ENCODE assay signal across 9 cellular contexts in the genomic region with DNA sequence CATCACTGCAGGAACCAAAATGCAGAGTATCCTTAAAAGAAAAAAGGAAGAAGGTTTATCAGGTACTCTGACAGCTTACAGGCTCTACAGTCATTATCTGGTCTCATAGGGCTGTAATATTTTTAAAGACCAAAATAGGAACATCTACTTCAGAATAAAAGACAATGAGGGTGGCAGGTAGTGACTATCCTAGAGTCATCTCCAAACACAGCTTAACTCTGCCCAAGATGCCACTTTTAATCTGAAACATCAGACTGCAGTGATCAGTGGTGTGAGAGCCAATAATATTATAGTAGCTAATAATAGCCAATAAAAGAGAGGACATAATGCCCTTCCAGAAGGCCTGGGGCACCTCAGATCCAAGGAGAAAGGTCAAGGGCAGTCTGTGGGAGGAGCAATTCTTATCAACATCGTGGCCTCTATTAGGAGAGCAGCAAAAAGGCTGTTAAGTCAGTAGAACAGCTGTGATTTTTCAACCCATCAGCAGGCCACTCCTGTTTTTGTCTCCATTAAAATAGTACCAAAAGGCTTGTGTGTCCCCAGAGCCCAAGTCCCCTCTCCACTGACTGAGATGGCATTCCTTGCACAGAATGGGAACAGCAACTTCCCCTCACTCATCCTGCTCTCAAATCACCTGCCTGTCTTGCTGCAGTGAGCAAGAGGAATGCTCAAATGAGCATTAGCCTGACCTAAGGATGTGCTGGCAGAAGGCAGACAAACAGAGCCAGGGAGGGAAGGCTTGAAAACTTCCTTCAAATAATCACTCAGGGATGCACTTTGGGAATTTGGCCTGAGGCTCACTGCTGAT. TPM values are rescaled to one million over a fixed set of nuclear protein-coding genes. Genes with fewer than 3 reads are reported as not detected.
A peak's percentile ranks its signal among the peaks of the same experiment; 100 is the strongest.
DNase-seq lines count a peak whose midpoint lies in the region; ATAC-seq and TF ChIP-seq lines count a peak whose summit lies in the region.
"Had no signal": no experiment of that assay in that cellular context is flagged by ENCODE, and none has a peak within 500 bp of the region (broad histone marks: within the 10 kb centered on the region; RNA-seq: fewer than 3 reads in every experiment).

No MANE protein-coding gene starts in this region.

- POLR2A ChIA-PET in GM10248 (lab: Yijun Ruan, JAX), result no interaction called here

- H3K4me1 Mint-ChIP-seq in activated CD8-positive, alpha-beta memory T cell treated with anti-CD3 and anti-CD28 coated beads, Interleukin-2, amount 10 ng/mL, durations not matched to agents 7 days and 5 days, result peaks cover 41% of the 10 kb centered on the region
- H3K4me1 Mint-ChIP-seq in T-helper 2 cell treated with Interferon-gamma antibody and Interleukin-4, amounts not matched to agents 5 μg/mL and 100 μg/mL, for 36 hours (ENCODE audit: low read depth), result peaks cover 54% of the 10 kb centered on the region
- H3K4me1 Mint-ChIP-seq in stimulated activated naive B cell treated with anti-CD40 and anti-IgM and Interleukin-4, amounts not matched to agents 10 μg/mL and 1 μg/mL and 100 μg/mL, for 72 hours, result peaks cover 24 to 44% of the 10 kb centered on the region in 2 donors

- no peaks in the 10 kb centered on the region for H3K9me3 Mint-ChIP-seq in activated CD8-positive, alpha-beta memory T cell treated with anti-CD3 and anti-CD28 coated beads, Interleukin-2, amount 10 ng/mL, durations not matched to agents 7 days and 5 days (ENCODE audit: low read depth)
- no peaks in the 10 kb centered on the region for H3K9me3 Mint-ChIP-seq in T-helper 2 cell treated with Interferon-gamma antibody and Interleukin-4, amounts not matched to agents 5 μg/mL and 100 μg/mL, for 36 hours
- no peaks in the 10 kb centered on the region for H3K9me3 Mint-ChIP-seq in stimulated activated naive B cell treated with anti-CD40 and anti-IgM and Interleukin-4, amounts not matched to agents 10 μg/mL and 1 μg/mL and 100 μg/mL, for 72 hours

- H3K4me3 Mint-ChIP-seq in activated CD8-positive, alpha-beta memory T cell treated with anti-CD3 and anti-CD28 coated beads, Interleukin-2, amount 10 ng/mL, durations not matched to agents 7 days and 5 days, result no peak overlapping the region
- H3K4me3 Mint-ChIP-seq in T-helper 2 cell treated with Interferon-gamma antibody and Interleukin-4, amounts not matched to agents 5 μg/mL and 100 μg/mL, for 36 hours, result peak overlapping the region; percentile 62
- no peak overlapping the region for H3K4me3 Mint-ChIP-seq in stimulated activated naive B cell treated with anti-CD40 and anti-IgM and Interleukin-4, amounts not matched to agents 10 μg/mL and 1 μg/mL and 100 μg/mL, for 72 hours

- H3K4me1 ChIP-seq in left ventricle myocardium inferior (peaks cover 70% of the 10 kb centered on the region), HAP-1 (peaks cover 31% of the 10 kb centered on the region)
- H3K4me1 ChIP-seq: uterus had no signal

- TF ChIP-seq CTCF in left ventricle myocardium inferior (IDR thresholded peaks at IDR 0.05; ENCODE audit: borderline replicate concordance) (no peak), GM10248 (IDR thresholded peaks at IDR 0.05; ENCODE audit: control extremely low read depth, extremely low read depth, low read depth, missing control alignments) (no peak)

- H3K27me3 ChIP-seq in left ventricle myocardium inferior (ENCODE audit: low read depth), result no peaks in the 10 kb centered on the region
- H3K27me3 ChIP-seq in HAP-1 (ENCODE audit: low read depth), result no peaks in the 10 kb centered on the region
- H3K27me3 ChIP-seq: uterus had no signal

- H3K27me3 Mint-ChIP-seq in activated CD8-positive, alpha-beta memory T cell treated with anti-CD3 and anti-CD28 coated beads, Interleukin-2, amount 10 ng/mL, durations not matched to agents 7 days and 5 days, result no peaks in the 10 kb centered on the region
- no peaks in the 10 kb centered on the region for H3K27me3 Mint-ChIP-seq in T-helper 2 cell treated with Interferon-gamma antibody and Interleukin-4, amounts not matched to agents 5 μg/mL and 100 μg/mL, for 36 hours (ENCODE audit: low read depth)
- H3K27me3 Mint-ChIP-seq in stimulated activated naive B cell treated with anti-CD40 and anti-IgM and Interleukin-4, amounts not matched to agents 10 μg/mL and 1 μg/mL and 100 μg/mL, for 72 hours, result no peaks in the 10 kb centered on the region

- DNase-seq in activated CD8-positive, alpha-beta memory T cell treated with anti-CD3 and anti-CD28 coated beads, Interleukin-2, amount 10 ng/mL, durations not matched to agents 7 days and 5 days, result no peak
- no peak for DNase-seq in activated CD8-positive, alpha-beta memory T cell treated with anti-CD3 and anti-CD28 coated beads, Interleukin-2, amount 50 U/mL, for 4 hours
- DNase-seq in T-helper 2 cell treated with Interferon-gamma antibody and Interleukin-4, amounts not matched to agents 5 μg/mL and 100 μg/mL, for 36 hours (ENCODE audit: low spot score), result no peak
- DNase-seq in left ventricle myocardium inferior (no peak), GM10248 (ENCODE audit: extremely low spot score) (no peak), HAP-1 (ENCODE audit: low spot score in 2 of 2) (no peak), NCI-H2107 (lab: John Stamatoyannopoulos, UW) (no peak)
- no peak for DNase-seq in stimulated activated naive B cell treated with anti-CD40 and anti-IgM and Interleukin-4, amounts not matched to agents 10 μg/mL and 1 μg/mL and 100 μg/mL, for 72 hours
- DNase-seq: uterus had no signal

- CTCF ChIA-PET in activated CD8-positive, alpha-beta memory T cell treated with anti-CD3 and anti-CD28 coated beads, Interleukin-2, amount 10 ng/mL, durations not matched to agents 7 days and 5 days (lab: Charles Lee), result interaction anchor here (0.9 to 2.0 kb wide), 9 partner anchors 10 to 231 kb away, joined by 3 to 11 read pairs (median 3); no protein-coding TSS in a partner anchor
- CTCF ChIA-PET in GM10248 (lab: Yijun Ruan, JAX), result interaction anchor here (0.7 to 2.2 kb wide), 5 partner anchors 10 to 61 kb away, joined by 3 to 11 read pairs (median 3); no protein-coding TSS in a partner anchor

- ATAC-seq in activated CD8-positive, alpha-beta memory T cell treated with anti-CD3 and anti-CD28 coated beads, Interleukin-2, amount 10 ng/mL, durations not matched to agents 7 days and 5 days, result no peak
- ATAC-seq in stimulated activated naive B cell treated with anti-CD40 and anti-IgM and Interleukin-4, amounts not matched to agents 10 μg/mL and 1 μg/mL and 100 μg/mL, for 72 hours (replicated peaks), result peak in 1 of 2 donors; percentile 23

- H3K4me3 ChIP-seq in left ventricle myocardium inferior, result no peak overlapping the region
- H3K4me3 ChIP-seq in HAP-1, result no peak overlapping the region
- H3K4me3 ChIP-seq: uterus had no signal

- intact Hi-C loops in left ventricle myocardium inferior (cut with micrococcal nuclease), result no loop called here

- in situ Hi-C loops in HAP-1 (cut with MboI; ENCODE audit: low sequenced_read_pairs), result no loop called here

- H3K27ac ChIP-seq in left ventricle myocardium inferior (replicated peaks), result peak overlapping the region; percentile 78

- H3K27ac Mint-ChIP-seq in activated CD8-positive, alpha-beta memory T cell treated with anti-CD3 and anti-CD28 coated beads, Interleukin-2, amount 10 ng/mL, durations not matched to agents 7 days and 5 days, result peak overlapping the region; percentile 52
- peak overlapping the region; percentile 58 for H3K27ac Mint-ChIP-seq in T-helper 2 cell treated with Interferon-gamma antibody and Interleukin-4, amounts not matched to agents 5 μg/mL and 100 μg/mL, for 36 hours
- H3K27ac Mint-ChIP-seq in stimulated activated naive B cell treated with anti-CD40 and anti-IgM and Interleukin-4, amounts not matched to agents 10 μg/mL and 1 μg/mL and 100 μg/mL, for 72 hours, result peak overlapping the region; percentile 73

- H3K36me3 ChIP-seq in left ventricle myocardium inferior, result no peaks in the 10 kb centered on the region
- H3K36me3 ChIP-seq in HAP-1 (replicated peaks), result no peaks in the 10 kb centered on the region
- H3K36me3 ChIP-seq: uterus had no signal

- H3K9me3 ChIP-seq in left ventricle myocardium inferior (replicated peaks), result no peaks in the 10 kb centered on the region
- H3K9me3 ChIP-seq in HAP-1, result no peaks in the 10 kb centered on the region
- H3K9me3 ChIP-seq: uterus had no signal

- H3K36me3 Mint-ChIP-seq in activated CD8-positive, alpha-beta memory T cell treated with anti-CD3 and anti-CD28 coated beads, Interleukin-2, amount 10 ng/mL, durations not matched to agents 7 days and 5 days, result peaks cover 24% of the 10 kb centered on the region
- H3K36me3 Mint-ChIP-seq in T-helper 2 cell treated with Interferon-gamma antibody and Interleukin-4, amounts not matched to agents 5 μg/mL and 100 μg/mL, for 36 hours (ENCODE audit: low read depth), result peaks cover 15% of the 10 kb centered on the region
- H3K36me3 Mint-ChIP-seq in stimulated activated naive B cell treated with anti-CD40 and anti-IgM and Interleukin-4, amounts not matched to agents 10 μg/mL and 1 μg/mL and 100 μg/mL, for 72 hours, result peaks cover 29 to 62% of the 10 kb centered on the region in 2 donors

RNA-seq across cellular contexts. Expression of gene SPOCK2, which starts 20.7 kb away (rescaled TPM):
- total RNA-seq in activated CD8-positive, alpha-beta memory T cell treated with anti-CD3 and anti-CD28 coated beads, Interleukin-2, amount 10 ng/mL, durations not matched to agents 7 days and 5 days, result 100 to 1,000 TPM in 1 of 2 experiments, 10 to 100 TPM in 1; 51.9 to 127 TPM
- total RNA-seq in left ventricle myocardium inferior, result 8.6 TPM
